19 cellular contexts compared by ENCODE assay signal in genomic region chr5:61640631-61641030, GRCh38.
DNase-seq lines count a peak whose midpoint lies in the region; ATAC-seq and TF ChIP-seq lines count a peak whose summit lies in the region.
"Had no signal": no experiment of that assay in that cellular context is flagged by ENCODE, and none has a peak within 500 bp of the region (broad histone marks: within the 10 kb centered on the region; RNA-seq: fewer than 3 reads in every experiment).

No MANE protein-coding gene starts in this region.

- DNase-seq in NCI-H226 (peak; percentile 43), astrocyte of the hippocampus (ENCODE audit: low read depth, low spot score) (peak; percentile 58), fibroblast of the aortic adventitia (ENCODE audit: low read depth) (peak; percentile 61), substantia nigra (lab: John Stamatoyannopoulos, UW) (no peak), GM13977 (ENCODE audit: low spot score) (no peak), G401 (ENCODE audit: low spot score) (no peak)
- DNase-seq: C1 segment of cervical spinal cord, DMS79, IMR-90, Karpas-422, MG63, NCI-H1092, NCI-H146, NCI-H2081, NCI-H524, NCI-H82, PC-3, SJCRH30 had no signal

- no peak for ATAC-seq in GM19023 (IDR thresholded peaks at IDR 0.05; ENCODE audit: unreplicated experiment)
- ATAC-seq: PC-3 had no signal

- in situ Hi-C loops in GM13977 (cut with MboI; ENCODE audit: low pct_unique_long_range_greater_than_20kb, low sequenced_read_pairs, unreplicated experiment) (no loop called here), G401 (cut with HindIII; ENCODE audit: low sequenced_read_pairs) (no loop called here)

- peak overlapping the region; percentile 47 for H3K27ac ChIP-seq in substantia nigra (ENCODE audit: low read depth, low read length, poor library complexity, severe bottlenecking)
- H3K27ac ChIP-seq: SJCRH30 had no signal

- TF ChIP-seq CTCF in fibroblast of the aortic adventitia (IDR thresholded peaks at IDR 0.05; ENCODE audit: insufficient read depth, low read length) (no peak), GM13977 (IDR thresholded peaks at IDR 0.05; ENCODE audit: extremely low read depth, insufficient read depth, missing control alignments) (no peak)

- H3K4me3 ChIP-seq in fibroblast of the aortic adventitia (ENCODE audit: low read depth, low read length), result no peak overlapping the region
- H3K4me3 ChIP-seq: MG63, SJCRH30 had no signal

Comparison
In these comparisons a context has a peak if more than half of its experiments do, and no peak if none do; other contexts are left out.
1. DNase-seq: peak in NCI-H226 (single experiment), astrocyte of the hippocampus (single experiment) and fibroblast of the aortic adventitia (single experiment); none in substantia nigra (0 of 49), GM13977 (single experiment) and G401 (single experiment).